Comparison of ENCODE assay signal across 13 cellular contexts in genomic region chr7:36272567-36273269, GRCh38.
DNase-seq lines count a peak whose midpoint lies in the region; ATAC-seq and TF ChIP-seq lines count a peak whose summit lies in the region.
"Had no signal": no experiment of that assay in that cellular context is flagged by ENCODE, and none has a peak within 500 bp of the region (broad histone marks: within the 10 kb centered on the region; RNA-seq: fewer than 3 reads in every experiment).

No MANE protein-coding gene starts in this region.

- H3K4me1 ChIP-seq in gastrocnemius medialis: peaks cover 45 to 50% of the 10 kb centered on the region in 2 donors
- H3K4me1 ChIP-seq: colonic mucosa had no signal

- in situ Hi-C loops in gastrocnemius medialis (cut with MboI; ENCODE audit: low sequenced_read_pairs in 4 of 4): no loop called here

- intact Hi-C loops in gastrocnemius medialis (cut with DNase I; ENCODE audit: low total_unique reads): no loop called here

- ATAC-seq in gastrocnemius medialis: peak; percentile 16 to 28
- ATAC-seq in GM18498 (IDR thresholded peaks at IDR 0.05; ENCODE audit: unreplicated experiment): no peak

- DNase-seq in NCI-H146 (lab: John Stamatoyannopoulos, UW) (peak; percentile 11), NCI-H146 treated with DMSO at 0.1 percent for 48 hours (lab: John Stamatoyannopoulos, UW; ENCODE audit: unreplicated experiment) (no peak), HuH-7.5 (ENCODE audit: low spot score) (peak; percentile 59), islet precursor cell (peak; percentile 69), gastrocnemius medialis (no peak), SHP77 (lab: John Stamatoyannopoulos, UW) (no peak), NCI-H82 (lab: John Stamatoyannopoulos, UW) (no peak)
- DNase-seq: activated CD8-positive, alpha-beta memory T cell treated with anti-CD3 and anti-CD28 coated beads for 24 hours; colonic mucosa; kidney glomerular epithelial cell; NCI-H2081 treated with DMSO at 0.1 percent for 48 hours; Peyer's patch had no signal

- no peaks in the 10 kb centered on the region for H3K9me3 ChIP-seq in gastrocnemius medialis
- H3K9me3 ChIP-seq: colonic mucosa, Peyer's patch had no signal

- no peak for TF ChIP-seq POLR2A in gastrocnemius medialis (IDR thresholded peaks at IDR 0.05)

- no peaks in the 10 kb centered on the region for H3K36me3 ChIP-seq in gastrocnemius medialis
- H3K36me3 ChIP-seq: colonic mucosa, Peyer's patch had no signal

- TF ChIP-seq CTCF in gastrocnemius medialis (IDR thresholded peaks at IDR 0.05 in 4 of 5, conservative IDR thresholded peaks at IDR 0.05 in 1 of 5): no peak

- H3K4me3 ChIP-seq in gastrocnemius medialis: no peak overlapping the region
- H3K4me3 ChIP-seq: colonic mucosa, Peyer's patch had no signal

- H3K27me3 ChIP-seq in gastrocnemius medialis: no peaks in the 10 kb centered on the region
- H3K27me3 ChIP-seq: colonic mucosa, Peyer's patch had no signal

- H3K27ac ChIP-seq in gastrocnemius medialis: peak overlapping the region; percentile 86 to 96 (median 94)
- H3K27ac ChIP-seq: colonic mucosa, Peyer's patch had no signal

Comparison
In these comparisons a context has a peak if more than half of its experiments do, and no peak if none do; other contexts are left out.
1. DNase-seq: peak in NCI-H146 (single experiment), HuH-7.5 (single experiment) and islet precursor cell (single experiment); none in NCI-H146 treated with DMSO at 0.1 percent for 48 hours (single experiment), gastrocnemius medialis (0 of 2), SHP77 (0 of 2) and NCI-H82 (single experiment).